ENCODE assay signal across 24 cellular contexts in genomic region chr2:225614915-225615314, GRCh38.
"Had no signal": no experiment of that assay in that cellular context is flagged by ENCODE, and none has a peak within 500 bp of the region (broad histone marks: within the 10 kb centered on the region; RNA-seq: fewer than 3 reads in every experiment).

No MANE protein-coding gene starts in this region.

- H3K4me1 ChIP-seq: left ventricle myocardium inferior, pancreas, prostate gland, suprapubic skin, tibial artery, upper lobe of right lung had no signal

- H3K36me3 ChIP-seq: left ventricle myocardium inferior, pancreas, prostate gland, suprapubic skin, thoracic aorta, tibial artery, upper lobe of right lung had no signal

- DNase-seq: hypothalamus; immature natural killer cell; kidney; left ventricle myocardium inferior; midbrain; mucosa of descending colon; naive thymus-derived CD4-positive, alpha-beta T cell; nucleus accumbens; pancreas; posterior cingulate gyrus; retina; right cardiac atrium; stimulated activated CD4-positive, alpha-beta T cell treated with anti-CD3 and anti-CD28 coated beads, Interleukin-12 subunit alpha, Interleukin-12 subunit beta, amount 100 ng/mL, for 4 hours; stimulated activated CD4-positive, alpha-beta T cell treated with anti-CD3 and anti-CD28 coated beads, Interleukin-15, amount 100 ng/mL, for 24 hours; stimulated activated CD4-positive, alpha-beta T cell treated with anti-CD3 and anti-CD28 coated beads, Interleukin-2, amount 100 ng/mL, for 24 hours; stimulated activated CD4-positive, alpha-beta T cell treated with anti-CD3 and anti-CD28 coated beads, Interleukin-4, amount 100 ng/mL, for 24 hours; stimulated activated naive CD4-positive, alpha-beta T cell; tibial artery; upper lobe of right lung had no signal

- H3K27ac ChIP-seq: left ventricle myocardium inferior, pancreas, prostate gland, skin epidermis, suprapubic skin, thoracic aorta, tibial artery, upper lobe of right lung had no signal

- H3K27me3 ChIP-seq: pancreas, suprapubic skin, tibial artery, upper lobe of right lung had no signal

- H3K4me3 ChIP-seq: left ventricle myocardium inferior, lung, mucosa of descending colon, pancreas, prostate gland, skin epidermis, suprapubic skin, thoracic aorta, tibial artery, upper lobe of right lung had no signal
